In genomic region chr14:61178226-61179060, GRCh38 we compare ENCODE assay signal across 10 cellular contexts.
DNase-seq lines count a peak whose midpoint lies in the region; ATAC-seq and TF ChIP-seq lines count a peak whose summit lies in the region.
"Had no signal": no experiment of that assay in that cellular context is flagged by ENCODE, and none has a peak within 500 bp of the region (broad histone marks: within the 10 kb centered on the region; RNA-seq: fewer than 3 reads in every experiment).

No MANE protein-coding gene starts in this region.

- H3K27ac ChIP-seq in suprapubic skin = peak overlapping the region; percentile 40

- H3K27ac Mint-ChIP-seq in activated naive CD4-positive, alpha-beta T cell treated with anti-CD3 and anti-CD28 coated beads for 36 hours = peak overlapping the region; percentile 94
- H3K27ac Mint-ChIP-seq: B cell, IgD-negative memory B cell had no signal

- H3K4me1 Mint-ChIP-seq in activated naive CD4-positive, alpha-beta T cell treated with anti-CD3 and anti-CD28 coated beads for 36 hours (ENCODE audit: low read depth) = peaks cover 57% of the 10 kb centered on the region
- H3K4me1 Mint-ChIP-seq: B cell had no signal

- no peaks in the 10 kb centered on the region for H3K36me3 Mint-ChIP-seq in activated naive CD4-positive, alpha-beta T cell treated with anti-CD3 and anti-CD28 coated beads for 36 hours (ENCODE audit: low read depth)
- H3K36me3 Mint-ChIP-seq: IgD-negative memory B cell had no signal

- H3K27me3 ChIP-seq in kidney epithelial cell (ENCODE audit: control insufficient read depth, insufficient read depth, low read length) (no peaks in the 10 kb centered on the region), suprapubic skin (no peaks in the 10 kb centered on the region)

- TF ChIP-seq POLR2A in suprapubic skin (IDR thresholded peaks at IDR 0.05) (no peak), GM18505 (IDR thresholded peaks at IDR 0.05; ENCODE audit: borderline replicate concordance, extremely low read depth, insufficient read depth, insufficient read length) (no peak)

- no peaks in the 10 kb centered on the region for H3K9me3 ChIP-seq in suprapubic skin

- H3K9me3 Mint-ChIP-seq in activated naive CD4-positive, alpha-beta T cell treated with anti-CD3 and anti-CD28 coated beads for 36 hours = peaks cover under 1% of the 10 kb centered on the region

- CTCF ChIA-PET in activated naive CD4-positive, alpha-beta T cell treated with anti-CD3 and anti-CD28 coated beads for 36 hours (lab: Charles Lee) = interaction anchor here (0.6 to 1.3 kb wide), 6 partner anchors 10 to 847 kb away, joined by 3 read pairs; no protein-coding TSS in a partner anchor

- no peak overlapping the region for H3K4me3 ChIP-seq in kidney epithelial cell (ENCODE audit: low read depth, low read length)
- no peak overlapping the region for H3K4me3 ChIP-seq in suprapubic skin

- peak overlapping the region; percentile 41 for H3K4me3 Mint-ChIP-seq in activated naive CD4-positive, alpha-beta T cell treated with anti-CD3 and anti-CD28 coated beads for 36 hours
- H3K4me3 Mint-ChIP-seq: B cell had no signal

- ATAC-seq in GM18505 (IDR thresholded peaks at IDR 0.05; ENCODE audit: unreplicated experiment) = no peak
- ATAC-seq in HG02973 (IDR thresholded peaks at IDR 0.05; ENCODE audit: unreplicated experiment) = no peak

- intact Hi-C loops in activated naive CD4-positive, alpha-beta T cell treated with anti-CD3 and anti-CD28 coated beads for 36 hours (cut with micrococcal nuclease) = loop anchor here (1.0 to 5.0 kb wide), 16 partner anchors 11 to 981 kb away; partner anchors contain the start of genes PPM1A, SIX4, SLC38A6 and TRMT5

- peaks cover 3% of the 10 kb centered on the region for H3K4me1 ChIP-seq in suprapubic skin

- H3K36me3 ChIP-seq in kidney epithelial cell (ENCODE audit: control insufficient read depth, insufficient read depth, low read length) = no peaks in the 10 kb centered on the region
- H3K36me3 ChIP-seq in suprapubic skin = no peaks in the 10 kb centered on the region

- no peak for TF ChIP-seq EP300 in suprapubic skin (IDR thresholded peaks at IDR 0.05)

- H3K27me3 Mint-ChIP-seq in activated naive CD4-positive, alpha-beta T cell treated with anti-CD3 and anti-CD28 coated beads for 36 hours (ENCODE audit: low read depth) = peaks cover 6% of the 10 kb centered on the region

- TF ChIP-seq CTCF in kidney epithelial cell (IDR thresholded peaks at IDR 0.05; ENCODE audit: insufficient read depth, low read length, poor library complexity, severe bottlenecking) (no peak), suprapubic skin (IDR thresholded peaks at IDR 0.05) (no peak)

- peak; percentile 16 to 47 for DNase-seq in activated CD4-positive, alpha-beta T cell treated with anti-CD3 and anti-CD28 coated beads for 24 hours (ENCODE audit: low read depth in 2 of 2)
- DNase-seq in activated CD4-positive, alpha-beta T cell treated with anti-CD3 and anti-CD28 coated beads, Interleukin-2, amount 50 U/mL, for 1 hour = no peak
- DNase-seq in activated naive CD4-positive, alpha-beta T cell treated with anti-CD3 and anti-CD28 coated beads for 36 hours = peak; percentile 78
- DNase-seq in kidney epithelial cell (ENCODE audit: low read depth) (peak; percentile 94), suprapubic skin (ENCODE audit: low spot score in 2 of 2) (no peak), NCI-H2081 (lab: John Stamatoyannopoulos, UW) (no peak)

- 68% methylated on average over 7 of the region's 7 CpGs for WGBS in suprapubic skin

Comparison
In these comparisons a context has a peak if more than half of its experiments do, and no peak if none do; other contexts are left out.
1. DNase-seq: peak in activated CD4-positive, alpha-beta T cell treated with anti-CD3 and anti-CD28 coated beads for 24 hours (2 of 2), activated naive CD4-positive, alpha-beta T cell treated with anti-CD3 and anti-CD28 coated beads for 36 hours (single experiment) and kidney epithelial cell (single experiment); none in activated CD4-positive, alpha-beta T cell treated with anti-CD3 and anti-CD28 coated beads, Interleukin-2, amount 50 U/mL, for 1 hour (single experiment), suprapubic skin (0 of 2) and NCI-H2081 (0 of 2).